Comparison of ENCODE assay signal across 1 cellular context in genomic region chr14:79293482-79293881, GRCh38.
TF ChIP-seq lines count a peak whose summit lies in the region.

No MANE protein-coding gene starts in this region.

TF ChIP-seq in GM23338, 12 proteins besides CTCF, POLR2A, EP300 and RAD21 (continued from another document):
- TF ChIP-seq, protein P1, sequence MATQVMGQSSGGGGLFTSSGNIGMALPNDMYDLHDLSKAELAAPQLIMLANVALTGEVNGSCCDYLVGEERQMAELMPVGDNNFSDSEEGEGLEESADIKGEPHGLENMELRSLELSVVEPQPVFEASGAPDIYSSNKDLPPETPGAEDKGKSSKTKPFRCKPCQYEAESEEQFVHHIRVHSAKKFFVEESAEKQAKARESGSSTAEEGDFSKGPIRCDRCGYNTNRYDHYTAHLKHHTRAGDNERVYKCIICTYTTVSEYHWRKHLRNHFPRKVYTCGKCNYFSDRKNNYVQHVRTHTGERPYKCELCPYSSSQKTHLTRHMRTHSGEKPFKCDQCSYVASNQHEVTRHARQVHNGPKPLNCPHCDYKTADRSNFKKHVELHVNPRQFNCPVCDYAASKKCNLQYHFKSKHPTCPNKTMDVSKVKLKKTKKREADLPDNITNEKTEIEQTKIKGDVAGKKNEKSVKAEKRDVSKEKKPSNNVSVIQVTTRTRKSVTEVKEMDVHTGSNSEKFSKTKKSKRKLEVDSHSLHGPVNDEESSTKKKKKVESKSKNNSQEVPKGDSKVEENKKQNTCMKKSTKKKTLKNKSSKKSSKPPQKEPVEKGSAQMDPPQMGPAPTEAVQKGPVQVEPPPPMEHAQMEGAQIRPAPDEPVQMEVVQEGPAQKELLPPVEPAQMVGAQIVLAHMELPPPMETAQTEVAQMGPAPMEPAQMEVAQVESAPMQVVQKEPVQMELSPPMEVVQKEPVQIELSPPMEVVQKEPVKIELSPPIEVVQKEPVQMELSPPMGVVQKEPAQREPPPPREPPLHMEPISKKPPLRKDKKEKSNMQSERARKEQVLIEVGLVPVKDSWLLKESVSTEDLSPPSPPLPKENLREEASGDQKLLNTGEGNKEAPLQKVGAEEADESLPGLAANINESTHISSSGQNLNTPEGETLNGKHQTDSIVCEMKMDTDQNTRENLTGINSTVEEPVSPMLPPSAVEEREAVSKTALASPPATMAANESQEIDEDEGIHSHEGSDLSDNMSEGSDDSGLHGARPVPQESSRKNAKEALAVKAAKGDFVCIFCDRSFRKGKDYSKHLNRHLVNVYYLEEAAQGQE (IDR thresholded peaks at IDR 0.05; ENCODE audit: unreplicated experiment): no peak
- TF ChIP-seq, protein P2, sequence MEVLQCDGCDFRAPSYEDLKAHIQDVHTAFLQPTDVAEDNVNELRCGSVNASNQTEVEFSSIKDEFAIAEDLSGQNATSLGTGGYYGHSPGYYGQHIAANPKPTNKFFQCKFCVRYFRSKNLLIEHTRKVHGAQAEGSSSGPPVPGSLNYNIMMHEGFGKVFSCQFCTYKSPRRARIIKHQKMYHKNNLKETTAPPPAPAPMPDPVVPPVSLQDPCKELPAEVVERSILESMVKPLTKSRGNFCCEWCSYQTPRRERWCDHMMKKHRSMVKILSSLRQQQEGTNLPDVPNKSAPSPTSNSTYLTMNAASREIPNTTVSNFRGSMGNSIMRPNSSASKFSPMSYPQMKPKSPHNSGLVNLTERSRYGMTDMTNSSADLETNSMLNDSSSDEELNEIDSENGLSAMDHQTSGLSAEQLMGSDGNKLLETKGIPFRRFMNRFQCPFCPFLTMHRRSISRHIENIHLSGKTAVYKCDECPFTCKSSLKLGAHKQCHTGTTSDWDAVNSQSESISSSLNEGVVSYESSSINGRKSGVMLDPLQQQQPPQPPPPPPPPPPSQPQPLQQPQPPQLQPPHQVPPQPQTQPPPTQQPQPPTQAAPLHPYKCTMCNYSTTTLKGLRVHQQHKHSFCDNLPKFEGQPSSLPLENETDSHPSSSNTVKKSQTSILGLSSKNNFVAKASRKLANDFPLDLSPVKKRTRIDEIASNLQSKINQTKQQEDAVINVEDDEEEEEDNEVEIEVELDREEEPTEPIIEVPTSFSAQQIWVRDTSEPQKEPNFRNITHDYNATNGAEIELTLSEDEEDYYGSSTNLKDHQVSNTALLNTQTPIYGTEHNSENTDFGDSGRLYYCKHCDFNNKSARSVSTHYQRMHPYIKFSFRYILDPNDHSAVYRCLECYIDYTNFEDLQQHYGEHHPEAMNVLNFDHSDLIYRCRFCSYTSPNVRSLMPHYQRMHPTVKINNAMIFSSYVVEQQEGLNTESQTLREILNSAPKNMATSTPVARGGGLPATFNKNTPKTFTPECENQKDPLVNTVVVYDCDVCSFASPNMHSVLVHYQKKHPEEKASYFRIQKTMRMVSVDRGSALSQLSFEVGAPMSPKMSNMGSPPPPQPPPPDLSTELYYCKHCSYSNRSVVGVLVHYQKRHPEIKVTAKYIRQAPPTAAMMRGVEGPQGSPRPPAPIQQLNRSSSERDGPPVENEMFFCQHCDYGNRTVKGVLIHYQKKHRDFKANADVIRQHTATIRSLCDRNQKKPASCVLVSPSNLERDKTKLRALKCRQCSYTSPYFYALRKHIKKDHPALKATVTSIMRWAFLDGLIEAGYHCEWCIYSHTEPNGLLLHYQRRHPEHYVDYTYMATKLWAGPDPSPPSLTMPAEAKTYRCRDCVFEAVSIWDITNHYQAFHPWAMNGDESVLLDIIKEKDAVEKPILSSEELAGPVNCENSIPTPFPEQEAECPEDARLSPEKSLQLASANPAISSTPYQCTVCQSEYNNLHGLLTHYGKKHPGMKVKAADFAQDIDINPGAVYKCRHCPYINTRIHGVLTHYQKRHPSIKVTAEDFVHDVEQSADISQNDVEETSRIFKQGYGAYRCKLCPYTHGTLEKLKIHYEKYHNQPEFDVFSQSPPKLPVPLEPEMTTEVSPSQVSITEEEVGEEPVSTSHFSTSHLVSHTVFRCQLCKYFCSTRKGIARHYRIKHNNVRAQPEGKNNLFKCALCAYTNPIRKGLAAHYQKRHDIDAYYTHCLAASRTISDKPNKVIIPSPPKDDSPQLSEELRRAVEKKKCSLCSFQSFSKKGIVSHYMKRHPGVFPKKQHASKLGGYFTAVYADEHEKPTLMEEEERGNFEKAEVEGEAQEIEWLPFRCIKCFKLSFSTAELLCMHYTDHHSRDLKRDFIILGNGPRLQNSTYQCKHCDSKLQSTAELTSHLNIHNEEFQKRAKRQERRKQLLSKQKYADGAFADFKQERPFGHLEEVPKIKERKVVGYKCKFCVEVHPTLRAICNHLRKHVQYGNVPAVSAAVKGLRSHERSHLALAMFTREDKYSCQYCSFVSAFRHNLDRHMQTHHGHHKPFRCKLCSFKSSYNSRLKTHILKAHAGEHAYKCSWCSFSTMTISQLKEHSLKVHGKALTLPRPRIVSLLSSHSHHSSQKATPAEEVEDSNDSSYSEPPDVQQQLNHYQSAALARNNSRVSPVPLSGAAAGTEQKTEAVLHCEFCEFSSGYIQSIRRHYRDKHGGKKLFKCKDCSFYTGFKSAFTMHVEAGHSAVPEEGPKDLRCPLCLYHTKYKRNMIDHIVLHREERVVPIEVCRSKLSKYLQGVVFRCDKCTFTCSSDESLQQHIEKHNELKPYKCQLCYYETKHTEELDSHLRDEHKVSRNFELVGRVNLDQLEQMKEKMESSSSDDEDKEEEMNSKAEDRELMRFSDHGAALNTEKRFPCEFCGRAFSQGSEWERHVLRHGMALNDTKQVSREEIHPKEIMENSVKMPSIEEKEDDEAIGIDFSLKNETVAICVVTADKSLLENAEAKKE (CRISPR knock-in tag; IDR thresholded peaks at IDR 0.05): no peak
- no peak for TF ChIP-seq POLR2AphosphoS5 (IDR thresholded peaks at IDR 0.05; ENCODE audit: low read depth)
- no peak for TF ChIP-seq EZH2 (IDR thresholded peaks at IDR 0.05; ENCODE audit: low read depth, unreplicated experiment)
- TF ChIP-seq ZNF114 (CRISPR knock-in tag; IDR thresholded peaks at IDR 0.05): no peak
- TF ChIP-seq CREB1 (CRISPR knock-in tag; IDR thresholded peaks at IDR 0.05; ENCODE audit: low read depth): no peak
- no peak for TF ChIP-seq ZNF331 (CRISPR knock-in tag; IDR thresholded peaks at IDR 0.05; ENCODE audit: low read depth)
- no peak for TF ChIP-seq STAT1 (IDR thresholded peaks at IDR 0.05; ENCODE audit: unreplicated experiment)
- no peak for TF ChIP-seq JUNB (IDR thresholded peaks at IDR 0.05; ENCODE audit: unreplicated experiment)
- no peak for TF ChIP-seq EZH2phosphoT487 (IDR thresholded peaks at IDR 0.05; ENCODE audit: unreplicated experiment)
TF ChIP-seq in GM23338: peak in this region for 0.
